ENCODE assay signal across 1 cellular context in genomic region chr17:58083491-58084316, GRCh38.
A peak's percentile ranks its signal among the peaks of the same experiment; 100 is the strongest.
TF ChIP-seq lines count a peak whose summit lies in the region.

No MANE protein-coding gene starts in this region.

TF ChIP-seq in K562, 482 proteins besides CTCF, POLR2A, EP300 and RAD21 (continued from another document):
- TF ChIP-seq GATAD2B (IDR thresholded peaks at IDR 0.05; ENCODE audit: borderline replicate concordance) (0 out of 2 replicates have a peak, but pooled peaks have one; percentile 53), NFE2L1 (tag; IDR thresholded peaks at IDR 0.05; ENCODE audit: borderline replicate concordance, low read depth) (no peak), KLF13 (tag; IDR thresholded peaks at IDR 0.05; ENCODE audit: borderline replicate concordance, low read depth) (no peak), ZBTB49 (CRISPR knock-in tag; IDR thresholded peaks at IDR 0.05; ENCODE audit: borderline replicate concordance) (no peak), ILF3 (IDR thresholded peaks at IDR 0.05; ENCODE audit: borderline replicate concordance) (0 out of 2 replicates have a peak, but pooled peaks have one; percentile 41), GTF2A2 (tag; IDR thresholded peaks at IDR 0.05) (0 out of 2 replicates have a peak, but pooled peaks have one; percentile 21), SIN3A (IDR thresholded peaks at IDR 0.05; ENCODE audit: borderline replicate concordance in 2 of 2, control insufficient read depth in 1 of 2, low read depth in 2 of 2, low read length in 2 of 2) (peak in 1 of 2 experiments; percentile 24; a peak in 2 of 4 replicates), HEY1 (CRISPR knock-in tag; IDR thresholded peaks at IDR 0.05; ENCODE audit: borderline replicate concordance) (no peak), SREBF2 (CRISPR knock-in tag; IDR thresholded peaks at IDR 0.05) (no peak), ZFP30 (CRISPR knock-in tag; IDR thresholded peaks at IDR 0.05; ENCODE audit: borderline replicate concordance) (no peak), EP400 (IDR thresholded peaks at IDR 0.05) (peak; percentile 20; the same call in 1 of the 2 replicates), FIP1L1 (IDR thresholded peaks at IDR 0.05; ENCODE audit: low read depth, low read length, poor library complexity, severe bottlenecking) (peak; percentile 97), ZNF398 (CRISPR knock-in tag; IDR thresholded peaks at IDR 0.05) (no peak), KDM2B (CRISPR knock-in tag; IDR thresholded peaks at IDR 0.05) (peak; percentile 57; the same call in 1 of the 2 replicates), SMAD4 (CRISPR knock-in tag; conservative IDR thresholded peaks at IDR 0.05) (no peak), FUS (optimal IDR thresholded peaks at IDR 0.05; ENCODE audit: low read depth, low read length) (no peak), ZNF778 (CRISPR knock-in tag; IDR thresholded peaks at IDR 0.05) (no peak), GABPA (tag; conservative IDR thresholded peaks at IDR 0.05; ENCODE audit: low read depth) (no peak), CCNT2 (IDR thresholded peaks at IDR 0.05; ENCODE audit: borderline replicate concordance, extremely low read depth, insufficient read length, low read depth, low read length) (peak; percentile 50), ZNF277 (CRISPR knock-in tag; IDR thresholded peaks at IDR 0.05; ENCODE audit: borderline replicate concordance) (no peak), RCOR1 (IDR thresholded peaks at IDR 0.05; ENCODE audit: borderline replicate concordance in 1 of 2, low read depth in 2 of 2, low read length in 2 of 2) (peak in 1 of 2 experiments; percentile 13; a peak in 1 of 4 replicates), KAT2B (IDR thresholded peaks at IDR 0.05; ENCODE audit: low read depth, low read length) (no peak), KAT8 (IDR thresholded peaks at IDR 0.05; ENCODE audit: low read depth) (no peak), FOS (IDR thresholded peaks at IDR 0.05; ENCODE audit: extremely low read depth, insufficient read length) (no peak), HNRNPK (IDR thresholded peaks at IDR 0.05; ENCODE audit: low read depth, low read length, poor library complexity, severe bottlenecking) (no peak), ZKSCAN3 (CRISPR knock-in tag; IDR thresholded peaks at IDR 0.05) (no peak)
- TF ChIP-seq, protein P1, sequence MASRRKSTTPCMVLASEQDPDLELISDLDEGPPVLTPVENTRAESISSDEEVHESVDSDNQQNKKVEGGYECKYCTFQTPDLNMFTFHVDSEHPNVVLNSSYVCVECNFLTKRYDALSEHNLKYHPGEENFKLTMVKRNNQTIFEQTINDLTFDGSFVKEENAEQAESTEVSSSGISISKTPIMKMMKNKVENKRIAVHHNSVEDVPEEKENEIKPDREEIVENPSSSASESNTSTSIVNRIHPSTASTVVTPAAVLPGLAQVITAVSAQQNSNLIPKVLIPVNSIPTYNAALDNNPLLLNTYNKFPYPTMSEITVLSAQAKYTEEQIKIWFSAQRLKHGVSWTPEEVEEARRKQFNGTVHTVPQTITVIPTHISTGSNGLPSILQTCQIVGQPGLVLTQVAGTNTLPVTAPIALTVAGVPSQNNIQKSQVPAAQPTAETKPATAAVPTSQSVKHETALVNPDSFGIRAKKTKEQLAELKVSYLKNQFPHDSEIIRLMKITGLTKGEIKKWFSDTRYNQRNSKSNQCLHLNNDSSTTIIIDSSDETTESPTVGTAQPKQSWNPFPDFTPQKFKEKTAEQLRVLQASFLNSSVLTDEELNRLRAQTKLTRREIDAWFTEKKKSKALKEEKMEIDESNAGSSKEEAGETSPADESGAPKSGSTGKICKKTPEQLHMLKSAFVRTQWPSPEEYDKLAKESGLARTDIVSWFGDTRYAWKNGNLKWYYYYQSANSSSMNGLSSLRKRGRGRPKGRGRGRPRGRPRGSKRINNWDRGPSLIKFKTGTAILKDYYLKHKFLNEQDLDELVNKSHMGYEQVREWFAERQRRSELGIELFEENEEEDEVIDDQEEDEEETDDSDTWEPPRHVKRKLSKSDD (conservative IDR thresholded peaks at IDR 0.05; ENCODE audit: low read length) = no peak
